Comparison of ENCODE assay signal across 26 cellular contexts in the genomic region with DNA sequence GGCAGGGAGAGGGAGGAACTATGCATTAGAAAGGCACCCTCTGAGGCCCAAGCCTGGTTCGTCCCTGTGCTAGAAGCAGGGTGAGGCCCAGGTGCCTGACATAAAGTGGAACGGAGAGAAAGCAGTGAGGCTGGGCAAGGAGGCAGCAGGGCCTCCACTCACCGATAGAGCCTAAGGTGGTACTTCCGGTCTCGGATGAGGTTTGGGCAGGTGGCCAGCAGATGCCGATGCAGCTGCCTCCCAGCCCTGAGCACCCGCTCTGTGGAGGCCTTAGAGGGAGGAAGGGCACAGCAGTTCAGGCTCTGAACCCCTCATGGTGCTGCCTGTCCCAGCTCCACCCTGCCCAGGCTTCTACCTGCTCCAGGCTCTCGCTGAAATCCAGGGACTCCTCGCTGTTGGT. TPM values are rescaled to one million over a fixed set of nuclear protein-coding genes. Genes with fewer than 3 reads are reported as not detected.
A peak's percentile ranks its signal among the peaks of the same experiment; 100 is the strongest.
DNase-seq lines count a peak whose midpoint lies in the region; ATAC-seq and TF ChIP-seq lines count a peak whose summit lies in the region.
"Had no signal": no experiment of that assay in that cellular context is flagged by ENCODE, and none has a peak within 500 bp of the region (broad histone marks: within the 10 kb centered on the region; RNA-seq: fewer than 3 reads in every experiment).

No MANE protein-coding gene starts in this region.

- H3K36me3 ChIP-seq in left ventricle myocardium inferior = peaks cover 27% of the 10 kb centered on the region
- H3K36me3 ChIP-seq in vagina = peaks cover 0 to 8% of the 10 kb centered on the region in 2 donors
- H3K36me3 ChIP-seq: HAP-1, prostate gland had no signal

- intact Hi-C loops in left ventricle myocardium inferior (cut with micrococcal nuclease) (no loop called here), cardiac septum (cut with DNase I) (no loop called here), vagina (cut with DNase I) (no loop called here)

- H3K27ac ChIP-seq in left ventricle myocardium inferior (replicated peaks) = peak overlapping the region; percentile 90
- peak overlapping the region; percentile 5 for H3K27ac ChIP-seq in angular gyrus (ENCODE audit: low read depth, low read length)
- peak overlapping the region; percentile 54 for H3K27ac ChIP-seq in layer of hippocampus (ENCODE audit: low read depth, low read length)
- H3K27ac ChIP-seq in vagina = peak overlapping the region; percentile 66
- H3K27ac ChIP-seq: upper lobe of right lung had no signal

- H3K4me3 Mint-ChIP-seq in mesothelial cell of epicardium = no peak overlapping the region
- H3K4me3 Mint-ChIP-seq in WTC11 = no peak overlapping the region
- H3K4me3 Mint-ChIP-seq: activated CD8-positive, alpha-beta T cell treated with anti-CD3 and anti-CD28 coated beads, Interleukin-2, amount 10 ng/mL, durations not matched to agents 7 days and 5 days had no signal

- no peak for TF ChIP-seq CTCF in left ventricle myocardium inferior (IDR thresholded peaks at IDR 0.05; ENCODE audit: borderline replicate concordance)
- no peak for TF ChIP-seq CTCF in vagina (IDR thresholded peaks at IDR 0.05)
- TF ChIP-seq CTCF in mesothelial cell of epicardium (IDR thresholded peaks at IDR 0.05; ENCODE audit: unreplicated experiment) = no peak
- no peak for TF ChIP-seq CTCF in WTC11 (IDR thresholded peaks at IDR 0.05)

- CTCF ChIA-PET in WTC11 (lab: Charles Lee) = interaction anchor here (1.0 to 10.5 kb wide), 4 partner anchors 9 to 87 kb away, joined by 4 to 173 read pairs (median 86); no protein-coding TSS in a partner anchor

- H3K4me3 ChIP-seq in left ventricle myocardium inferior (no peak overlapping the region), vagina (no peak overlapping the region)
- H3K4me3 ChIP-seq: gastroesophageal sphincter, HAP-1, lower lobe of right lung, prostate gland, upper lobe of right lung had no signal

- no peak for DNase-seq in left ventricle myocardium inferior
- no peak for DNase-seq in cardiac septum (ENCODE audit: low spot score)
- DNase-seq in vagina (ENCODE audit: extremely low spot score in 2 of 2) = no peak
- no peak for DNase-seq in mesothelial cell of epicardium (ENCODE audit: low spot score in 2 of 2, unreplicated experiment in 2 of 2)
- DNase-seq in AG08395 (ENCODE audit: low spot score) = no peak
- DNase-seq in WTC11 (ENCODE audit: low spot score) = no peak
- DNase-seq: activated CD8-positive, alpha-beta T cell treated with anti-CD3 and anti-CD28 coated beads, Interleukin-2, amount 10 ng/mL, durations not matched to agents 7 days and 5 days; activated gamma-delta T cell; COR-L47; DMS79 treated with DMSO at 0.1 percent for 48 hours; effector CD8-positive, alpha-beta T cell; lower lobe of right lung; MV-4-11; NCI-H187; NCI-H226; NCI-H748 treated with DMSO at 0.1 percent for 48 hours; PC-3; SIG-M5; T-helper 1 cell; upper lobe of right lung had no signal

- no peak for ATAC-seq in WTC11
- ATAC-seq: activated CD8-positive, alpha-beta T cell treated with anti-CD3 and anti-CD28 coated beads, Interleukin-2, amount 10 ng/mL, durations not matched to agents 7 days and 5 days; esophagus mucosa; gastroesophageal sphincter; lower lobe of right lung; PC-3; upper lobe of right lung had no signal

- H3K27ac Mint-ChIP-seq in mesothelial cell of epicardium (no peak overlapping the region), WTC11 (no peak overlapping the region)

- no peaks in the 10 kb centered on the region for H3K9me3 Mint-ChIP-seq in mesothelial cell of epicardium
- no peaks in the 10 kb centered on the region for H3K9me3 Mint-ChIP-seq in WTC11

- peaks cover 64% of the 10 kb centered on the region for H3K4me1 ChIP-seq in left ventricle myocardium inferior
- H3K4me1 ChIP-seq in vagina = peaks cover 53% of the 10 kb centered on the region
- H3K4me1 ChIP-seq: HAP-1 had no signal

- H3K27me3 Mint-ChIP-seq in mesothelial cell of epicardium (ENCODE audit: low read depth) (no peaks in the 10 kb centered on the region), WTC11 (ENCODE audit: low read depth) (no peaks in the 10 kb centered on the region; the same call in 1 of the 2 replicates)

- H3K36me3 Mint-ChIP-seq in mesothelial cell of epicardium = peaks cover 4% of the 10 kb centered on the region
- no peaks in the 10 kb centered on the region for H3K36me3 Mint-ChIP-seq in WTC11

- no peak for TF ChIP-seq POLR2A in vagina (IDR thresholded peaks at IDR 0.05)

- POLR2A ChIA-PET in WTC11 (lab: Charles Lee) = no interaction called here

- H3K27me3 ChIP-seq in left ventricle myocardium inferior (ENCODE audit: low read depth) (no peaks in the 10 kb centered on the region), layer of hippocampus (ENCODE audit: control insufficient read depth, insufficient read depth, low read length) (no peaks in the 10 kb centered on the region), vagina (no peaks in the 10 kb centered on the region)
- H3K27me3 ChIP-seq: gastroesophageal sphincter, upper lobe of right lung had no signal

- no peaks in the 10 kb centered on the region for H3K9me3 ChIP-seq in left ventricle myocardium inferior (replicated peaks)
- no peaks in the 10 kb centered on the region for H3K9me3 ChIP-seq in vagina
- H3K9me3 ChIP-seq: gastroesophageal sphincter, HAP-1, lower lobe of right lung, prostate gland, upper lobe of right lung had no signal

- H3K4me1 Mint-ChIP-seq in mesothelial cell of epicardium = peaks cover 38% of the 10 kb centered on the region
- H3K4me1 Mint-ChIP-seq in WTC11 = peaks cover 55% of the 10 kb centered on the region

TF ChIP-seq in WTC11, 78 proteins besides CTCF, POLR2A, EP300 and RAD21 (continues in another document):
- TF ChIP-seq, protein P1, sequence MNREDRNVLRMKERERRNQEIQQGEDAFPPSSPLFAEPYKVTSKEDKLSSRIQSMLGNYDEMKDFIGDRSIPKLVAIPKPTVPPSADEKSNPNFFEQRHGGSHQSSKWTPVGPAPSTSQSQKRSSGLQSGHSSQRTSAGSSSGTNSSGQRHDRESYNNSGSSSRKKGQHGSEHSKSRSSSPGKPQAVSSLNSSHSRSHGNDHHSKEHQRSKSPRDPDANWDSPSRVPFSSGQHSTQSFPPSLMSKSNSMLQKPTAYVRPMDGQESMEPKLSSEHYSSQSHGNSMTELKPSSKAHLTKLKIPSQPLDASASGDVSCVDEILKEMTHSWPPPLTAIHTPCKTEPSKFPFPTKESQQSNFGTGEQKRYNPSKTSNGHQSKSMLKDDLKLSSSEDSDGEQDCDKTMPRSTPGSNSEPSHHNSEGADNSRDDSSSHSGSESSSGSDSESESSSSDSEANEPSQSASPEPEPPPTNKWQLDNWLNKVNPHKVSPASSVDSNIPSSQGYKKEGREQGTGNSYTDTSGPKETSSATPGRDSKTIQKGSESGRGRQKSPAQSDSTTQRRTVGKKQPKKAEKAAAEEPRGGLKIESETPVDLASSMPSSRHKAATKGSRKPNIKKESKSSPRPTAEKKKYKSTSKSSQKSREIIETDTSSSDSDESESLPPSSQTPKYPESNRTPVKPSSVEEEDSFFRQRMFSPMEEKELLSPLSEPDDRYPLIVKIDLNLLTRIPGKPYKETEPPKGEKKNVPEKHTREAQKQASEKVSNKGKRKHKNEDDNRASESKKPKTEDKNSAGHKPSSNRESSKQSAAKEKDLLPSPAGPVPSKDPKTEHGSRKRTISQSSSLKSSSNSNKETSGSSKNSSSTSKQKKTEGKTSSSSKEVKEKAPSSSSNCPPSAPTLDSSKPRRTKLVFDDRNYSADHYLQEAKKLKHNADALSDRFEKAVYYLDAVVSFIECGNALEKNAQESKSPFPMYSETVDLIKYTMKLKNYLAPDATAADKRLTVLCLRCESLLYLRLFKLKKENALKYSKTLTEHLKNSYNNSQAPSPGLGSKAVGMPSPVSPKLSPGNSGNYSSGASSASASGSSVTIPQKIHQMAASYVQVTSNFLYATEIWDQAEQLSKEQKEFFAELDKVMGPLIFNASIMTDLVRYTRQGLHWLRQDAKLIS (CRISPR knock-in tag; IDR thresholded peaks at IDR 0.05; ENCODE audit: borderline replicate concordance) = no peak
- TF ChIP-seq CREB1 (CRISPR knock-in tag; IDR thresholded peaks at IDR 0.05) = no peak
- no peak for TF ChIP-seq ETV6 (CRISPR knock-in tag; IDR thresholded peaks at IDR 0.05)
- TF ChIP-seq, protein P2, sequence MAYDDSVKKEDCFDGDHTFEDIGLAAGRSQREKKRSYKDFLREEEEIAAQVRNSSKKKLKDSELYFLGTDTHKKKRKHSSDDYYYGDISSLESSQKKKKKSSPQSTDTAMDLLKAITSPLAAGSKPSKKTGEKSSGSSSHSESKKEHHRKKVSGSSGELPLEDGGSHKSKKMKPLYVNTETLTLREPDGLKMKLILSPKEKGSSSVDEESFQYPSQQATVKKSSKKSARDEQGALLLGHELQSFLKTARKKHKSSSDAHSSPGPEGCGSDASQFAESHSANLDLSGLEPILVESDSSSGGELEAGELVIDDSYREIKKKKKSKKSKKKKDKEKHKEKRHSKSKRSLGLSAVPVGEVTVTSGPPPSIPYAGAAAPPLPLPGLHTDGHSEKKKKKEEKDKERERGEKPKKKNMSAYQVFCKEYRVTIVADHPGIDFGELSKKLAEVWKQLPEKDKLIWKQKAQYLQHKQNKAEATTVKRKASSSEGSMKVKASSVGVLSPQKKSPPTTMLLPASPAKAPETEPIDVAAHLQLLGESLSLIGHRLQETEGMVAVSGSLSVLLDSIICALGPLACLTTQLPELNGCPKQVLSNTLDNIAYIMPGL (CRISPR knock-in tag; IDR thresholded peaks at IDR 0.05) = no peak
- TF ChIP-seq, protein P3, sequence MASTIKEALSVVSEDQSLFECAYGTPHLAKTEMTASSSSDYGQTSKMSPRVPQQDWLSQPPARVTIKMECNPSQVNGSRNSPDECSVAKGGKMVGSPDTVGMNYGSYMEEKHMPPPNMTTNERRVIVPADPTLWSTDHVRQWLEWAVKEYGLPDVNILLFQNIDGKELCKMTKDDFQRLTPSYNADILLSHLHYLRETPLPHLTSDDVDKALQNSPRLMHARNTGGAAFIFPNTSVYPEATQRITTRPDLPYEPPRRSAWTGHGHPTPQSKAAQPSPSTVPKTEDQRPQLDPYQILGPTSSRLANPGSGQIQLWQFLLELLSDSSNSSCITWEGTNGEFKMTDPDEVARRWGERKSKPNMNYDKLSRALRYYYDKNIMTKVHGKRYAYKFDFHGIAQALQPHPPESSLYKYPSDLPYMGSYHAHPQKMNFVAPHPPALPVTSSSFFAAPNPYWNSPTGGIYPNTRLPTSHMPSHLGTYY (CRISPR knock-in tag; IDR thresholded peaks at IDR 0.05) = no peak

RNA-seq across cellular contexts. Expression of a gene that starts 7.1 kb away (rescaled TPM):
- total RNA-seq in left ventricle myocardium inferior (34.8 TPM), cardiac septum (26.3 TPM), vagina (52.3 TPM), mesothelial cell of epicardium (18.0 to 20.9 TPM (median 19.4 TPM) in 3 replicates), WTC11 (2021) (9.0 to 13.3 TPM (median 9.7 TPM) in 3 replicates)

RNA-seq across cellular contexts. Expression of a gene that starts 21.5 kb away (rescaled TPM):
- total RNA-seq in left ventricle myocardium inferior (25.3 TPM), cardiac septum (20.7 TPM), vagina (20.9 TPM), mesothelial cell of epicardium (25.3 to 27.7 TPM (median 27.0 TPM) in 3 replicates), WTC11 (2021) (13.5 to 16.8 TPM (median 13.8 TPM) in 3 replicates)

RNA-seq across cellular contexts. Expression of a gene that starts 26.3 kb away (rescaled TPM):
- total RNA-seq in left ventricle myocardium inferior (0.49 TPM), cardiac septum (0.24 TPM), vagina (21.4 TPM), mesothelial cell of epicardium (0.11 to 0.51 TPM (median 0.29 TPM) in 3 replicates), WTC11 (2021) (not detected in 3 replicates)
- total RNA-seq: activated CD8-positive, alpha-beta T cell treated with anti-CD3 and anti-CD28 coated beads, Interleukin-2, amount 10 ng/mL, durations not matched to agents 7 days and 5 days; lower lobe of right lung; PC-3 had no signal

RNA-seq across cellular contexts. Expression of a gene that starts 45.7 kb away (rescaled TPM):
- total RNA-seq in left ventricle myocardium inferior (24.2 TPM), cardiac septum (21.0 TPM), vagina (19.2 TPM), mesothelial cell of epicardium (36.8 to 40.4 TPM (median 39.6 TPM) in 3 replicates), WTC11 (2021) (34.4 to 44.3 TPM (median 40.6 TPM) in 3 replicates)

Comparison
In these comparisons a context has a peak if more than half of its experiments do, and no peak if none do; other contexts are left out.
1. H3K27ac ChIP-seq: peak in every context shown above with its lines; median percentile 90 in left ventricle myocardium inferior; 66 in vagina; 54 in layer of hippocampus; 5 in angular gyrus.
2. RNA of a gene that starts 26.3 kb away (total RNA-seq): 21.4 TPM in vagina (single experiment); 0.11 to 0.51 TPM in mesothelial cell of epicardium, 0.49 TPM in left ventricle myocardium inferior (single experiment), 0.24 TPM in cardiac septum (single experiment) and not detected in WTC11; every median in the first group is over 10 times any median in the second.